Comparison of ENCODE assay signal across 27 cellular contexts in genomic region chr1:232837085-232837484, GRCh38. TPM values are rescaled to one million over a fixed set of nuclear protein-coding genes. Genes with fewer than 3 reads are reported as not detected.
DNase-seq lines count a peak whose midpoint lies in the region; ATAC-seq, FAIRE-seq and TF ChIP-seq lines count a peak whose summit lies in the region.
"Had no signal": no experiment of that assay in that cellular context is flagged by ENCODE, and none has a peak within 500 bp of the region (broad histone marks: within the 10 kb centered on the region; RNA-seq: fewer than 3 reads in every experiment).

No MANE protein-coding gene starts in this region.

- no peak for TF ChIP-seq CTCF in fibroblast of mammary gland (conservative IDR thresholded peaks at IDR 0.05; ENCODE audit: control insufficient read depth, insufficient read depth, low read depth, low read length)

- DNase-seq in HS-5 (ENCODE audit: low read depth), result peak; percentile 40
- DNase-seq in RCC 7860 (ENCODE audit: low spot score), result peak; percentile 18
- DNase-seq in fibroblast of mammary gland (ENCODE audit: low read depth), result peak; percentile 49
- peak; percentile 8 for DNase-seq in renal cortical epithelial cell (ENCODE audit: low read depth)
- no peak for DNase-seq in stimulated activated CD4-positive, alpha-beta T cell treated with anti-CD3 and anti-CD28 coated beads, Interleukin-4, amount 100 ng/mL, for 24 hours
- DNase-seq in germinal center (ENCODE audit: low spot score), result no peak
- DNase-seq: activated CD4-positive, alpha-beta T cell treated with anti-CD3 and anti-CD28 coated beads, Interleukin-2, amount 10 ng/mL, durations not matched to agents 24 days and 14 days; activated gamma-delta T cell treated with Interleukin-2 at 50 U/mL for 16 hours; activated naive CD8-positive, alpha-beta T cell treated with anti-CD3 and anti-CD28 coated beads, Interleukin-2, amount 50 U/mL, for 24 hours; activated T-cell treated with anti-CD3 and anti-CD28 coated beads, Interleukin-2, amount 50 U/mL, for 4 hours; CD4-positive, CD25-positive, alpha-beta regulatory T cell; left cardiac atrium; MV-4-11; NCI-H1436 treated with DMSO at 0.1 percent for 48 hours; NCI-H446; posterior cingulate gyrus; sigmoid colon; stimulated activated CD4-positive, alpha-beta T cell treated with anti-CD3 and anti-CD28 coated beads, Interleukin-15, amount 100 ng/mL, for 24 hours; stimulated activated naive CD4-positive, alpha-beta T cell treated with Interleukin-2 at 50 U/mL for 16 hours; SW 1271; T-helper 9 cell had no signal

- ATAC-seq in GM21723 (IDR thresholded peaks at IDR 0.05; ENCODE audit: unreplicated experiment), result no peak
- ATAC-seq: activated naive CD8-positive, alpha-beta T cell treated with anti-CD3 and anti-CD28 coated beads, Interleukin-2, amount 50 U/mL, for 24 hours; activated T-cell treated with anti-CD3 and anti-CD28 coated beads, Interleukin-2, amount 50 U/mL, for 4 hours; Right ventricle myocardium inferior had no signal

- peak; percentile 57 for FAIRE-seq in RCC 7860 (lab: Jason Lieb, UNC)
- FAIRE-seq: GM12891, H54, urothelium cell line had no signal

- H3K4me3 ChIP-seq in fibroblast of mammary gland (ENCODE audit: control insufficient read depth, low read depth, low read length), result no peak overlapping the region
- H3K4me3 ChIP-seq: sigmoid colon, thoracic aorta had no signal

RNA-seq across cellular contexts. Expression of gene MAP10, which starts 31.9 kb away (rescaled TPM):
- 2.4 and 4.7 TPM in 2 replicates for total RNA-seq in renal cortical epithelial cell

Comparison
In these comparisons a context has a peak if more than half of its experiments do, and no peak if none do; other contexts are left out.
1. DNase-seq: peak in HS-5 (single experiment), RCC 7860 (single experiment), fibroblast of mammary gland (single experiment) and renal cortical epithelial cell (single experiment); none in stimulated activated CD4-positive, alpha-beta T cell treated with anti-CD3 and anti-CD28 coated beads, Interleukin-4, amount 100 ng/mL, for 24 hours (single experiment) and germinal center (single experiment).